ENCODE assay signal across 1 cellular context in the genomic region with DNA sequence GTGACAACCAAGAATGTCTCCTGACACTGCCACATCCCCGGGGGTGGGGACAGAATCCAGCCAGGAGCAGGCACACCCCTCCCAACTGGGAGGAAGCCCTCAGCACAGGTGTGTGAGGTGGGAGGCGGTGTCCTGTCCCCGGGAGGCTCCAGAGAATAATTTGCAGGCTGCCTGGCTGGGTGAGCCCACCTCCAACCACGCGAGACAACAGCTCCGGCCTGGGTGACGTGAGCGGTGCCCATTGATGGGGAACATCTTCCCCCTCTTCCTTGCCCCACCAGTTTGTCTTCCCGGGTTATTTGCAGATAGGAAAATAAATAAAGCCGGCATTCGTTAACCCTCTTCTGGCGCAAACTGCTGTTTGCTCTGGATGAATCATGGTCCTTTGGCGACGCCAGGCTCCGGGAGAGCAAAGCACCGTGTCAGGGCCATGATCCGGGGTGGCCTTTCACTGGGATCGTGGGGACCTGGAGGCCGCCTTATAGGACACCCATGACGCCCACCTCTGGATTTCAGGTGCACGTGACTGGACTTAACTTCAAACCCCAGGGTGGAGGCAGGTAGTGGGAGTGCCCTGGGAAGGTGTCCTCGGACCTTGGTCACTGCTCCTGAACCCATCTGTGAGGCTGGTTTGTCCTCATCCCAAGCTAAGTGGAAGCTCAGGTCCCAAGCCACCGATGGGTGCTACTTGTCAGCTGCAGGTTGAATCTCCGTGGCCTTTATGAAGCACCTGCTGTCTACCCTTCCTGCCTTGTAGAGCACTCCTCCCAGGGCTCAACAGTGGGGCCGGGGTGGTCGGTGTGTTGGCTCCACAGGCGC.
TF ChIP-seq lines count a peak whose summit lies in the region.

No MANE protein-coding gene starts in this region.

TF ChIP-seq in A549, 52 proteins besides CTCF, POLR2A, EP300 and RAD21 (continued from another document):
- TF ChIP-seq, protein P1, sequence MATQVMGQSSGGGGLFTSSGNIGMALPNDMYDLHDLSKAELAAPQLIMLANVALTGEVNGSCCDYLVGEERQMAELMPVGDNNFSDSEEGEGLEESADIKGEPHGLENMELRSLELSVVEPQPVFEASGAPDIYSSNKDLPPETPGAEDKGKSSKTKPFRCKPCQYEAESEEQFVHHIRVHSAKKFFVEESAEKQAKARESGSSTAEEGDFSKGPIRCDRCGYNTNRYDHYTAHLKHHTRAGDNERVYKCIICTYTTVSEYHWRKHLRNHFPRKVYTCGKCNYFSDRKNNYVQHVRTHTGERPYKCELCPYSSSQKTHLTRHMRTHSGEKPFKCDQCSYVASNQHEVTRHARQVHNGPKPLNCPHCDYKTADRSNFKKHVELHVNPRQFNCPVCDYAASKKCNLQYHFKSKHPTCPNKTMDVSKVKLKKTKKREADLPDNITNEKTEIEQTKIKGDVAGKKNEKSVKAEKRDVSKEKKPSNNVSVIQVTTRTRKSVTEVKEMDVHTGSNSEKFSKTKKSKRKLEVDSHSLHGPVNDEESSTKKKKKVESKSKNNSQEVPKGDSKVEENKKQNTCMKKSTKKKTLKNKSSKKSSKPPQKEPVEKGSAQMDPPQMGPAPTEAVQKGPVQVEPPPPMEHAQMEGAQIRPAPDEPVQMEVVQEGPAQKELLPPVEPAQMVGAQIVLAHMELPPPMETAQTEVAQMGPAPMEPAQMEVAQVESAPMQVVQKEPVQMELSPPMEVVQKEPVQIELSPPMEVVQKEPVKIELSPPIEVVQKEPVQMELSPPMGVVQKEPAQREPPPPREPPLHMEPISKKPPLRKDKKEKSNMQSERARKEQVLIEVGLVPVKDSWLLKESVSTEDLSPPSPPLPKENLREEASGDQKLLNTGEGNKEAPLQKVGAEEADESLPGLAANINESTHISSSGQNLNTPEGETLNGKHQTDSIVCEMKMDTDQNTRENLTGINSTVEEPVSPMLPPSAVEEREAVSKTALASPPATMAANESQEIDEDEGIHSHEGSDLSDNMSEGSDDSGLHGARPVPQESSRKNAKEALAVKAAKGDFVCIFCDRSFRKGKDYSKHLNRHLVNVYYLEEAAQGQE (IDR thresholded peaks at IDR 0.05), result peak; percentile 40; the same call in 1 of the 2 replicates
- TF ChIP-seq BHLHE40 (IDR thresholded peaks at IDR 0.05; ENCODE audit: low read depth, low read length), result no peak
- TF ChIP-seq PHF8 (IDR thresholded peaks at IDR 0.05; ENCODE audit: borderline replicate concordance, low read depth), result no peak
- TF ChIP-seq HOXB5 (CRISPR knock-in tag; IDR thresholded peaks at IDR 0.05), result no peak; the same call in none of the 2 replicates
- TF ChIP-seq, protein P2, sequence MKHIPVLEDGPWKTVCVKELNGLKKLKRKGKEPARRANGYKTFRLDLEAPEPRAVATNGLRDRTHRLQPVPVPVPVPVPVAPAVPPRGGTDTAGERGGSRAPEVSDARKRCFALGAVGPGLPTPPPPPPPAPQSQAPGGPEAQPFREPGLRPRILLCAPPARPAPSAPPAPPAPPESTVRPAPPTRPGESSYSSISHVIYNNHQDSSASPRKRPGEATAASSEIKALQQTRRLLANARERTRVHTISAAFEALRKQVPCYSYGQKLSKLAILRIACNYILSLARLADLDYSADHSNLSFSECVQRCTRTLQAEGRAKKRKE (CRISPR knock-in tag; IDR thresholded peaks at IDR 0.05; ENCODE audit: low read depth), result 0 out of 2 replicates have a peak, but pooled peaks have one; percentile 51
- TF ChIP-seq ZNF302 (CRISPR knock-in tag; IDR thresholded peaks at IDR 0.05), result no peak
- TF ChIP-seq FOXS1 (CRISPR knock-in tag; IDR thresholded peaks at IDR 0.05), result 0 out of 2 replicates have a peak, but pooled peaks have one; percentile 23
- TF ChIP-seq SMC3 (IDR thresholded peaks at IDR 0.05), result no peak; the same call in 2 of the 3 replicates
- no peak for TF ChIP-seq EHMT2 (IDR thresholded peaks at IDR 0.05; ENCODE audit: low read depth)
- no peak for TF ChIP-seq CBX8 (IDR thresholded peaks at IDR 0.05)
- peak; percentile 57; the same call in 1 of the 2 replicates for TF ChIP-seq POLR2AphosphoS2 (conservative IDR thresholded peaks at IDR 0.05; ENCODE audit: low read length)
- TF ChIP-seq HOXB13 (CRISPR knock-in tag; IDR thresholded peaks at IDR 0.05; ENCODE audit: low read depth), result no peak; the same call in 1 of the 2 replicates
- TF ChIP-seq, protein P3, sequence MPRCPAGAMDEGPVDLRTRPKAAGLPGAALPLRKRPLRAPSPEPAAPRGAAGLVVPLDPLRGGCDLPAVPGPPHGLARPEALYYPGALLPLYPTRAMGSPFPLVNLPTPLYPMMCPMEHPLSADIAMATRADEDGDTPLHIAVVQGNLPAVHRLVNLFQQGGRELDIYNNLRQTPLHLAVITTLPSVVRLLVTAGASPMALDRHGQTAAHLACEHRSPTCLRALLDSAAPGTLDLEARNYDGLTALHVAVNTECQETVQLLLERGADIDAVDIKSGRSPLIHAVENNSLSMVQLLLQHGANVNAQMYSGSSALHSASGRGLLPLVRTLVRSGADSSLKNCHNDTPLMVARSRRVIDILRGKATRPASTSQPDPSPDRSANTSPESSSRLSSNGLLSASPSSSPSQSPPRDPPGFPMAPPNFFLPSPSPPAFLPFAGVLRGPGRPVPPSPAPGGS (IDR thresholded peaks at IDR 0.05), result peak; percentile 91; the same call in 2 of the 3 replicates
- no peak for TF ChIP-seq NFE2L2 (conservative IDR thresholded peaks at IDR 0.05; ENCODE audit: low read length)
- TF ChIP-seq, protein P4, sequence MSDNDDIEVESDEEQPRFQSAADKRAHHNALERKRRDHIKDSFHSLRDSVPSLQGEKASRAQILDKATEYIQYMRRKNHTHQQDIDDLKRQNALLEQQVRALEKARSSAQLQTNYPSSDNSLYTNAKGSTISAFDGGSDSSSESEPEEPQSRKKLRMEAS (IDR thresholded peaks at IDR 0.05), result peak; percentile 91
- no peak for TF ChIP-seq NPAS2 (CRISPR knock-in tag; IDR thresholded peaks at IDR 0.05; ENCODE audit: borderline replicate concordance)
- TF ChIP-seq RNF2 (IDR thresholded peaks at IDR 0.05; ENCODE audit: borderline replicate concordance, low read depth), result no peak
- peak; percentile 59 for TF ChIP-seq USF2 (IDR thresholded peaks at IDR 0.05)
- peak; percentile 93 for TF ChIP-seq FOSB (CRISPR knock-in tag; IDR thresholded peaks at IDR 0.05)
- TF ChIP-seq RCOR1 (IDR thresholded peaks at IDR 0.05; ENCODE audit: low read depth, low read length), result no peak
- TF ChIP-seq ESRRA (IDR thresholded peaks at IDR 0.05; ENCODE audit: borderline replicate concordance, low read length), result no peak
- TF ChIP-seq KDM5A (IDR thresholded peaks at IDR 0.05), result no peak
- no peak for TF ChIP-seq CBX2 (IDR thresholded peaks at IDR 0.05; ENCODE audit: borderline replicate concordance, low read depth)
- no peak for TF ChIP-seq ZSCAN20 (CRISPR knock-in tag; IDR thresholded peaks at IDR 0.05)
- TF ChIP-seq JUN (IDR thresholded peaks at IDR 0.05), result peak; percentile 93 to 94; a peak in 4 of 5 replicates
- TF ChIP-seq SREBF2 (IDR thresholded peaks at IDR 0.05), result no peak
- no peak for TF ChIP-seq MAZ (IDR thresholded peaks at IDR 0.05; ENCODE audit: borderline replicate concordance, low read depth, low read length)
- peak; percentile 60; the same call in 1 of the 2 replicates for TF ChIP-seq TP53 (CRISPR knock-in tag; IDR thresholded peaks at IDR 0.05)
- TF ChIP-seq HMGXB4 (CRISPR knock-in tag; IDR thresholded peaks at IDR 0.05; ENCODE audit: borderline replicate concordance), result no peak
- TF ChIP-seq JUNB (IDR thresholded peaks at IDR 0.05), result peak; percentile 85
- no peak for TF ChIP-seq ELK1 (IDR thresholded peaks at IDR 0.05; ENCODE audit: low read depth, low read length)
- peak; percentile 68 for TF ChIP-seq CHD2 (IDR thresholded peaks at IDR 0.05; ENCODE audit: low read length, partially characterized antibody)
- TF ChIP-seq KDM1A (IDR thresholded peaks at IDR 0.05; ENCODE audit: low read depth), result no peak
- no peak for TF ChIP-seq HES2 (IDR thresholded peaks at IDR 0.05)
- TF ChIP-seq ZFP36 (IDR thresholded peaks at IDR 0.05; ENCODE audit: borderline replicate concordance, partially characterized antibody), result no peak
- peak; percentile 68; the same call in 1 of the 2 replicates for TF ChIP-seq RARB (CRISPR knock-in tag; IDR thresholded peaks at IDR 0.05)
- TF ChIP-seq NR3C1 (IDR thresholded peaks at IDR 0.05), result no peak
- TF ChIP-seq RFX5 (IDR thresholded peaks at IDR 0.05), result no peak
- no peak for TF ChIP-seq MAFK (IDR thresholded peaks at IDR 0.05; ENCODE audit: partially characterized antibody)
- no peak; the same call in 1 of the 2 replicates for TF ChIP-seq TFCP2L1 (CRISPR knock-in tag; IDR thresholded peaks at IDR 0.05)
